Comparison of ENCODE assay signal across 13 cellular contexts in genomic region chr6:14384175-14384949, GRCh38.
A peak's percentile ranks its signal among the peaks of the same experiment; 100 is the strongest.
DNase-seq lines count a peak whose midpoint lies in the region; ATAC-seq and TF ChIP-seq lines count a peak whose summit lies in the region.
"Had no signal": no experiment of that assay in that cellular context is flagged by ENCODE, and none has a peak within 500 bp of the region (broad histone marks: within the 10 kb centered on the region; RNA-seq: fewer than 3 reads in every experiment).

No MANE protein-coding gene starts in this region.

- peak overlapping the region in 1 of 5 donors; percentile 16 for H3K27ac ChIP-seq in stomach
- H3K27ac ChIP-seq: SJSA1 had no signal

- H3K9me3 Mint-ChIP-seq in naive B cell, result peaks cover 0 to 5% (median 0%) of the 10 kb centered on the region in 7 donors
- H3K9me3 Mint-ChIP-seq: activated CD4-positive, alpha-beta memory T cell treated with anti-CD3 and anti-CD28 coated beads for 36 hours; activated T-cell treated with anti-CD3 and anti-CD28 coated beads, Interleukin-2, amount 50 U/mL, for 72 hours had no signal

- H3K27me3 Mint-ChIP-seq in naive B cell, result no peaks in the 10 kb centered on the region

- intact Hi-C loops in stomach (cut with DNase I; ENCODE audit: low total_unique reads), result no loop called here

- H3K36me3 ChIP-seq in stomach, result no peaks in the 10 kb centered on the region
- H3K36me3 ChIP-seq: SJSA1 had no signal

- no peak overlapping the region for H3K4me3 Mint-ChIP-seq in naive B cell
- H3K4me3 Mint-ChIP-seq: activated CD4-positive, alpha-beta memory T cell treated with anti-CD3 and anti-CD28 coated beads for 36 hours; activated T-cell treated with anti-CD3 and anti-CD28 coated beads, Interleukin-2, amount 50 U/mL, for 72 hours had no signal

- H3K36me3 Mint-ChIP-seq in naive B cell, result no peaks in the 10 kb centered on the region
- H3K36me3 Mint-ChIP-seq: activated CD4-positive, alpha-beta memory T cell treated with anti-CD3 and anti-CD28 coated beads for 36 hours had no signal

- DNase-seq in NCI-H2107 treated with DMSO at 0.1 percent for 48 hours (lab: John Stamatoyannopoulos, UW; ENCODE audit: unreplicated experiment) (peak; percentile 57), NCI-H2107 (lab: John Stamatoyannopoulos, UW) (no peak), NCI-H128 (lab: John Stamatoyannopoulos, UW; ENCODE audit: unreplicated experiment) (peak; percentile 9), NCI-H748 treated with DMSO at 0.1 percent for 48 hours (lab: John Stamatoyannopoulos, UW) (peak; percentile 100), naive B cell (no peak), stomach (no peak), NOMO-1 treated with dmso at 0.1 percent for 144 hours (lab: John Stamatoyannopoulos, UW; ENCODE audit: unreplicated experiment) (no peak)
- DNase-seq: activated CD4-positive, alpha-beta memory T cell treated with anti-CD3 and anti-CD28 coated beads for 36 hours; activated T-cell treated with anti-CD3 and anti-CD28 coated beads, Interleukin-2, amount 50 U/mL, for 72 hours; occipital lobe had no signal

- no peak overlapping the region for H3K4me3 ChIP-seq in stomach
- H3K4me3 ChIP-seq: SJSA1 had no signal

- no peaks in the 10 kb centered on the region for H3K9me3 ChIP-seq in stomach

- H3K4me1 Mint-ChIP-seq in naive B cell, result peaks cover 46 to 68% (median 65%) of the 10 kb centered on the region in 3 donors

- TF ChIP-seq POLR2A in stomach (IDR thresholded peaks at IDR 0.05), result no peak

- ATAC-seq in naive B cell (ENCODE audit: low read depth in 2 of 2), result no peak
- no peak for ATAC-seq in HG02885 (IDR thresholded peaks at IDR 0.05; ENCODE audit: poor library complexity, unreplicated experiment)
- ATAC-seq: activated T-cell treated with anti-CD3 and anti-CD28 coated beads, Interleukin-2, amount 50 U/mL, for 72 hours; sciatic nerve had no signal

- peak overlapping the region in 5 of 6 donors; percentile 8 to 92 (median 56) for H3K27ac Mint-ChIP-seq in naive B cell
- H3K27ac Mint-ChIP-seq: activated CD4-positive, alpha-beta memory T cell treated with anti-CD3 and anti-CD28 coated beads for 36 hours; activated T-cell treated with anti-CD3 and anti-CD28 coated beads, Interleukin-2, amount 50 U/mL, for 72 hours had no signal

- no peaks in the 10 kb centered on the region for H3K27me3 ChIP-seq in stomach
- H3K27me3 ChIP-seq: SJSA1 had no signal

- WGBS in stomach, 5 donors, result 40 to 53% (median 52%) methylated on average over 6 of the region's 6 CpGs

- TF ChIP-seq CTCF in stomach (IDR thresholded peaks at IDR 0.05), result no peak

- no peak for TF ChIP-seq EP300 in stomach (IDR thresholded peaks at IDR 0.05)

- H3K4me1 ChIP-seq in stomach, result peaks cover 0 to 13% (median 5%) of the 10 kb centered on the region in 4 donors
- H3K4me1 ChIP-seq: SJSA1 had no signal

Comparison
In these comparisons a context has a peak if more than half of its experiments do, and no peak if none do; other contexts are left out.
1. DNase-seq: peak in NCI-H2107 treated with DMSO at 0.1 percent for 48 hours (single experiment), NCI-H128 (single experiment) and NCI-H748 treated with DMSO at 0.1 percent for 48 hours (single experiment); none in NCI-H2107 (single experiment), naive B cell (single experiment), stomach (single experiment) and NOMO-1 treated with dmso at 0.1 percent for 144 hours (single experiment).